In genomic region chr15:69035205-69035917, GRCh38 we compare ENCODE assay signal across 10 cellular contexts. TPM values are rescaled to one million over a fixed set of nuclear protein-coding genes. Genes with fewer than 3 reads are reported as not detected.
A peak's percentile ranks its signal among the peaks of the same experiment; 100 is the strongest.
DNase-seq lines count a peak whose midpoint lies in the region; ATAC-seq and TF ChIP-seq lines count a peak whose summit lies in the region.
"Had no signal": no experiment of that assay in that cellular context is flagged by ENCODE, and none has a peak within 500 bp of the region (broad histone marks: within the 10 kb centered on the region; RNA-seq: fewer than 3 reads in every experiment).

No MANE protein-coding gene starts in this region.

- peak; percentile 47 for TF ChIP-seq CTCF in type B pancreatic cell (conservative IDR thresholded peaks at IDR 0.05)

- peaks cover 16% of the 10 kb centered on the region for H3K4me1 Mint-ChIP-seq in activated naive CD8-positive, alpha-beta T cell treated with anti-CD3 and anti-CD28 coated beads, Interleukin-2, amount 50 U/mL, for 24 hours
- H3K4me1 Mint-ChIP-seq in activated naive CD8-positive, alpha-beta T cell treated with anti-CD3 and anti-CD28 coated beads for 36 hours, result peaks cover 3% of the 10 kb centered on the region
- peaks cover 4% of the 10 kb centered on the region for H3K4me1 Mint-ChIP-seq in type B pancreatic cell (ENCODE audit: unreplicated experiment)

- no peaks in the 10 kb centered on the region for H3K36me3 Mint-ChIP-seq in activated naive CD8-positive, alpha-beta T cell treated with anti-CD3 and anti-CD28 coated beads, Interleukin-2, amount 50 U/mL, for 24 hours (ENCODE audit: low read depth)
- no peaks in the 10 kb centered on the region for H3K36me3 Mint-ChIP-seq in activated naive CD8-positive, alpha-beta T cell treated with anti-CD3 and anti-CD28 coated beads for 36 hours
- no peaks in the 10 kb centered on the region for H3K36me3 Mint-ChIP-seq in type B pancreatic cell

- ATAC-seq in activated naive CD8-positive, alpha-beta T cell treated with anti-CD3 and anti-CD28 coated beads, Interleukin-2, amount 50 U/mL, for 24 hours, result peak; percentile 47

- no peak overlapping the region for H3K27ac Mint-ChIP-seq in activated naive CD8-positive, alpha-beta T cell treated with anti-CD3 and anti-CD28 coated beads, Interleukin-2, amount 50 U/mL, for 24 hours
- no peak overlapping the region for H3K27ac Mint-ChIP-seq in activated naive CD8-positive, alpha-beta T cell treated with anti-CD3 and anti-CD28 coated beads for 36 hours
- H3K27ac Mint-ChIP-seq in type B pancreatic cell, result no peak overlapping the region

- in situ Hi-C loops in SK-MEL-5 (cut with HindIII; ENCODE audit: low pct_unique_long_range_greater_than_20kb, low sequenced_read_pairs), result no loop called here

- H3K27me3 Mint-ChIP-seq in activated naive CD8-positive, alpha-beta T cell treated with anti-CD3 and anti-CD28 coated beads, Interleukin-2, amount 50 U/mL, for 24 hours, result peaks cover 35% of the 10 kb centered on the region
- peaks cover 34% of the 10 kb centered on the region for H3K27me3 Mint-ChIP-seq in activated naive CD8-positive, alpha-beta T cell treated with anti-CD3 and anti-CD28 coated beads for 36 hours
- peaks cover 20% of the 10 kb centered on the region for H3K27me3 Mint-ChIP-seq in type B pancreatic cell

- DNase-seq in activated naive CD8-positive, alpha-beta T cell treated with anti-CD3 and anti-CD28 coated beads, Interleukin-2, amount 50 U/mL, for 24 hours, result no peak
- DNase-seq in activated naive CD8-positive, alpha-beta T cell treated with anti-CD3 and anti-CD28 coated beads for 36 hours, result no peak
- peak; percentile 78 for DNase-seq in SK-MEL-5 (ENCODE audit: low read depth, low spot score)
- DNase-seq in iPS-NIHi11 (ENCODE audit: low spot score), result peak; percentile 76
- DNase-seq in type B pancreatic cell (ENCODE audit: extremely low spot score, unreplicated experiment), result no peak
- no peak for DNase-seq in NCI-H187 treated with DMSO at 0.1 percent for 48 hours (lab: John Stamatoyannopoulos, UW)
- DNase-seq in T-helper 1 cell, result no peak
- DNase-seq in cortex of kidney (lab: John Stamatoyannopoulos, UW), result no peak
- DNase-seq: NCI-H1417, pancreas had no signal

- no peaks in the 10 kb centered on the region for H3K9me3 Mint-ChIP-seq in activated naive CD8-positive, alpha-beta T cell treated with anti-CD3 and anti-CD28 coated beads, Interleukin-2, amount 50 U/mL, for 24 hours
- no peaks in the 10 kb centered on the region for H3K9me3 Mint-ChIP-seq in activated naive CD8-positive, alpha-beta T cell treated with anti-CD3 and anti-CD28 coated beads for 36 hours
- no peaks in the 10 kb centered on the region for H3K9me3 Mint-ChIP-seq in type B pancreatic cell

- no peak overlapping the region for H3K4me3 Mint-ChIP-seq in activated naive CD8-positive, alpha-beta T cell treated with anti-CD3 and anti-CD28 coated beads, Interleukin-2, amount 50 U/mL, for 24 hours
- no peak overlapping the region for H3K4me3 Mint-ChIP-seq in activated naive CD8-positive, alpha-beta T cell treated with anti-CD3 and anti-CD28 coated beads for 36 hours
- H3K4me3 Mint-ChIP-seq in type B pancreatic cell, result no peak overlapping the region

RNA-seq across cellular contexts. Expression of gene NOX5, which starts 20.9 kb away (rescaled TPM):
- total RNA-seq in activated naive CD8-positive, alpha-beta T cell treated with anti-CD3 and anti-CD28 coated beads for 36 hours, result not detected
- total RNA-seq in SK-MEL-5 (2014; rRNA removed; shearing (Covaris generic)), result 4.0 TPM in 2 replicates
- 2.7 and 4.0 TPM in 2 replicates for polyA plus RNA-seq in SK-MEL-5 (2015; cell fraction: cytosol; rRNA removed)
- polyA plus RNA-seq in SK-MEL-5 (2015; cell fraction: nucleus; rRNA removed), result 13.5 and 21.5 TPM in 2 replicates
- 0.12 TPM in 1 of 2 replicates, not detected in the other for total RNA-seq in type B pancreatic cell (ENCODE audit: low replicate concordance)

Comparison
In these comparisons a context has a peak if more than half of its experiments do, and no peak if none do; other contexts are left out.
1. DNase-seq: peak in SK-MEL-5 (single experiment) and iPS-NIHi11 (single experiment); none in activated naive CD8-positive, alpha-beta T cell treated with anti-CD3 and anti-CD28 coated beads, Interleukin-2, amount 50 U/mL, for 24 hours (single experiment), activated naive CD8-positive, alpha-beta T cell treated with anti-CD3 and anti-CD28 coated beads for 36 hours (single experiment), type B pancreatic cell (single experiment), NCI-H187 treated with DMSO at 0.1 percent for 48 hours (single experiment), T-helper 1 cell (0 of 5) and cortex of kidney (single experiment).